In genomic region chr2:105813405-105813804, GRCh38 we compare ENCODE assay signal across 21 cellular contexts.
DNase-seq lines count a peak whose midpoint lies in the region; ATAC-seq and TF ChIP-seq lines count a peak whose summit lies in the region.
"Had no signal": no experiment of that assay in that cellular context is flagged by ENCODE, and none has a peak within 500 bp of the region (broad histone marks: within the 10 kb centered on the region; RNA-seq: fewer than 3 reads in every experiment).

No MANE protein-coding gene starts in this region.

- H3K4me3 ChIP-seq in CD8-positive, alpha-beta T cell (ENCODE audit: low read depth, low read length) = no peak overlapping the region
- no peak overlapping the region for H3K4me3 ChIP-seq in esophagus muscularis mucosa
- H3K4me3 ChIP-seq: body of pancreas, heart right ventricle, lung, pancreas, smooth muscle cell had no signal

- peaks cover 82% of the 10 kb centered on the region for H3K4me1 ChIP-seq in CD8-positive, alpha-beta T cell (ENCODE audit: insufficient read depth, low read length)
- H3K4me1 ChIP-seq in esophagus muscularis mucosa = peaks cover 38 to 71% (median 64%) of the 10 kb centered on the region in 4 donors

- 69% methylated on average over 5 of the region's 5 CpGs for WGBS in esophagus muscularis mucosa

- intact Hi-C loops in CD8-positive, alpha-beta T cell (cut with DNase I, micrococcal nuclease) = no loop called here
- intact Hi-C loops in esophagus muscularis mucosa (cut with DNase I) = no loop called here

- H3K4me1 Mint-ChIP-seq in CD8-positive, alpha-beta T cell (ENCODE audit: low read depth) = peaks cover 87% of the 10 kb centered on the region
- peaks cover 50% of the 10 kb centered on the region for H3K4me1 Mint-ChIP-seq in stimulated activated memory B cell treated with anti-CD40 and anti-IgM and Interleukin-4, amounts not matched to agents 10 μg/mL and 1 μg/mL and 100 μg/mL, for 72 hours

- H3K36me3 Mint-ChIP-seq in CD8-positive, alpha-beta T cell = peaks cover 60% of the 10 kb centered on the region
- peaks cover 45% of the 10 kb centered on the region for H3K36me3 Mint-ChIP-seq in stimulated activated memory B cell treated with anti-CD40 and anti-IgM and Interleukin-4, amounts not matched to agents 10 μg/mL and 1 μg/mL and 100 μg/mL, for 72 hours

- no peaks in the 10 kb centered on the region for H3K27me3 Mint-ChIP-seq in CD8-positive, alpha-beta T cell (ENCODE audit: low read depth)
- H3K27me3 Mint-ChIP-seq in stimulated activated memory B cell treated with anti-CD40 and anti-IgM and Interleukin-4, amounts not matched to agents 10 μg/mL and 1 μg/mL and 100 μg/mL, for 72 hours = no peaks in the 10 kb centered on the region

- no peaks in the 10 kb centered on the region for H3K9me3 Mint-ChIP-seq in CD8-positive, alpha-beta T cell
- H3K9me3 Mint-ChIP-seq in stimulated activated memory B cell treated with anti-CD40 and anti-IgM and Interleukin-4, amounts not matched to agents 10 μg/mL and 1 μg/mL and 100 μg/mL, for 72 hours = peaks cover 13% of the 10 kb centered on the region
- H3K9me3 Mint-ChIP-seq: neural crest cell had no signal

- no peak for TF ChIP-seq EP300 in esophagus muscularis mucosa (IDR thresholded peaks at IDR 0.05)

- no peaks in the 10 kb centered on the region for H3K9me3 ChIP-seq in CD8-positive, alpha-beta T cell (ENCODE audit: low read length)
- H3K9me3 ChIP-seq in esophagus muscularis mucosa = no peaks in the 10 kb centered on the region
- H3K9me3 ChIP-seq: body of pancreas, heart right ventricle, pancreas, SK-N-SH had no signal

- POLR2A ChIA-PET in CD8-positive, alpha-beta T cell (lab: Charles Lee) = interaction anchor here (0.5 to 2.8 kb wide), 3 partner anchors 14 to 25 kb away, joined by 3 to 13 read pairs (median 3); no protein-coding TSS in a partner anchor
- POLR2A ChIA-PET in RWPE1 (lab: Yijun Ruan, JAX; ENCODE audit: low non-redundant PET) = no interaction called here

- peak overlapping the region; percentile 77 for H3K27ac Mint-ChIP-seq in CD8-positive, alpha-beta T cell
- H3K27ac Mint-ChIP-seq in stimulated activated memory B cell treated with anti-CD40 and anti-IgM and Interleukin-4, amounts not matched to agents 10 μg/mL and 1 μg/mL and 100 μg/mL, for 72 hours = peak overlapping the region; percentile 32

- no peaks in the 10 kb centered on the region for H3K27me3 ChIP-seq in CD8-positive, alpha-beta T cell (ENCODE audit: insufficient read depth, low read length)
- H3K27me3 ChIP-seq in esophagus muscularis mucosa = no peaks in the 10 kb centered on the region
- H3K27me3 ChIP-seq: body of pancreas, heart right ventricle, pancreas had no signal

- no peaks in the 10 kb centered on the region for H3K36me3 ChIP-seq in CD8-positive, alpha-beta T cell (ENCODE audit: insufficient read depth, low read length)
- peaks cover 0 to 14% (median 6%) of the 10 kb centered on the region in 4 donors for H3K36me3 ChIP-seq in esophagus muscularis mucosa

- no peak for TF ChIP-seq POLR2A in esophagus muscularis mucosa (IDR thresholded peaks at IDR 0.05; ENCODE audit: low read depth)

- no peak for ATAC-seq in CD8-positive, alpha-beta T cell
- no peak for ATAC-seq in stimulated activated memory B cell treated with anti-CD40 and anti-IgM and Interleukin-4, amounts not matched to agents 10 μg/mL and 1 μg/mL and 100 μg/mL, for 72 hours
- no peak for ATAC-seq in HG03354 (IDR thresholded peaks at IDR 0.05; ENCODE audit: poor library complexity, severe bottlenecking, unreplicated experiment)
- no peak for ATAC-seq in HG02678 (IDR thresholded peaks at IDR 0.05; ENCODE audit: unreplicated experiment)
- ATAC-seq: body of pancreas, HCT116 had no signal

- no peak for DNase-seq in CD8-positive, alpha-beta T cell
- no peak for DNase-seq in RWPE1 (ENCODE audit: low spot score)
- peak; percentile 37 for DNase-seq in esophagus muscularis mucosa (ENCODE audit: extremely low spot score)
- no peak for DNase-seq in activated CD8-positive, alpha-beta memory T cell treated with anti-CD3 and anti-CD28 coated beads, Interleukin-2, amount 50 U/mL, for 4 hours
- DNase-seq: activated CD4-positive, alpha-beta T cell treated with anti-CD3 and anti-CD28 coated beads for 4 hours; body of pancreas; effector CD4-positive, alpha-beta T cell; foreskin fibroblast; heart right ventricle; KG1; NCI-H1436; pancreas; stimulated activated CD4-positive, alpha-beta T cell treated with anti-CD3 and anti-CD28 coated beads, Interleukin-2, amount 100 ng/mL, for 24 hours had no signal

- peak overlapping the region; percentile 18 for H3K4me3 Mint-ChIP-seq in CD8-positive, alpha-beta T cell
- H3K4me3 Mint-ChIP-seq in stimulated activated memory B cell treated with anti-CD40 and anti-IgM and Interleukin-4, amounts not matched to agents 10 μg/mL and 1 μg/mL and 100 μg/mL, for 72 hours = no peak overlapping the region
- H3K4me3 Mint-ChIP-seq: neural crest cell had no signal

- no peak for TF ChIP-seq CTCF in CD8-positive, alpha-beta T cell (IDR thresholded peaks at IDR 0.05)
- no peak for TF ChIP-seq CTCF in RWPE1 (conservative IDR thresholded peaks at IDR 0.05; ENCODE audit: low read depth)
- TF ChIP-seq CTCF in esophagus muscularis mucosa (IDR thresholded peaks at IDR 0.05) = no peak

- CTCF ChIA-PET in CD8-positive, alpha-beta T cell (lab: Charles Lee) = no interaction called here
- CTCF ChIA-PET in RWPE1 (lab: Yijun Ruan, JAX) = interaction anchor here (0.7 kb wide), 1 partner anchor 24 kb away, joined by 5 read pairs; no protein-coding TSS in a partner anchor

- no peak overlapping the region for H3K27ac ChIP-seq in CD8-positive, alpha-beta T cell (ENCODE audit: low read depth, low read length)
- H3K27ac ChIP-seq in RWPE1 (peak overlapping the region; percentile 60), esophagus muscularis mucosa (replicated peaks in 1 of 4) (peak overlapping the region; percentile 51 to 72 (median 60))
